ENCODE assay signal across 15 cellular contexts in genomic region chr4:73619351-73619750, GRCh38. TPM values are rescaled to one million over a fixed set of nuclear protein-coding genes. Genes with fewer than 3 reads are reported as not detected.
DNase-seq lines count a peak whose midpoint lies in the region; ATAC-seq, FAIRE-seq and TF ChIP-seq lines count a peak whose summit lies in the region.
"Had no signal": no experiment of that assay in that cellular context is flagged by ENCODE, and none has a peak within 500 bp of the region (broad histone marks: within the 10 kb centered on the region; RNA-seq: fewer than 3 reads in every experiment).

No MANE protein-coding gene starts in this region.

- WGBS in A549 (ENCODE audit: missing lambda C conversion rate) = 43% methylated on average over 4 of the region's 4 CpGs

- H3K4me3 ChIP-seq in A549 = peak overlapping the region; percentile 47; the same call in 1 of the 3 replicates
- H3K4me3 ChIP-seq in Peyer's patch = peak overlapping the region; percentile 16 to 64 (median 44)
- peak overlapping the region; percentile 32 for H3K4me3 ChIP-seq in kidney epithelial cell (ENCODE audit: low read depth, low read length)

- TF ChIP-seq CTCF in A549 (IDR thresholded peaks at IDR 0.05) = no peak
- TF ChIP-seq CTCF in Peyer's patch (IDR thresholded peaks at IDR 0.05) = no peak
- no peak for TF ChIP-seq CTCF in kidney epithelial cell (IDR thresholded peaks at IDR 0.05; ENCODE audit: insufficient read depth, low read length, poor library complexity, severe bottlenecking)

- H3K27me3 ChIP-seq in Peyer's patch (no peaks in the 10 kb centered on the region), kidney epithelial cell (ENCODE audit: control insufficient read depth, insufficient read depth, low read length) (no peaks in the 10 kb centered on the region)

- H3K4me1 ChIP-seq in A549 = peaks cover 42% of the 10 kb centered on the region
- H3K4me1 ChIP-seq in Peyer's patch = no peaks in the 10 kb centered on the region

- H3K4me2 ChIP-seq in A549 = peak overlapping the region; percentile 80

- peaks cover 3 to 24% (median 6%) of the 10 kb centered on the region in 5 donors for H3K27me3 Mint-ChIP-seq in naive thymus-derived CD8-positive, alpha-beta T cell

- no peak for TF ChIP-seq EP300 in A549 (IDR thresholded peaks at IDR 0.05)

- H3K27ac Mint-ChIP-seq in naive thymus-derived CD8-positive, alpha-beta T cell = no peak overlapping the region
- H3K27ac Mint-ChIP-seq: activated CD4-positive, alpha-beta T cell treated with anti-CD3 and anti-CD28 coated beads for 36 hours; activated naive CD8-positive, alpha-beta T cell treated with anti-CD3 and anti-CD28 coated beads, Interleukin-2, amount 50 U/mL, for 24 hours had no signal

- no peaks in the 10 kb centered on the region for H3K9me3 Mint-ChIP-seq in naive thymus-derived CD8-positive, alpha-beta T cell
- H3K9me3 Mint-ChIP-seq: activated naive CD8-positive, alpha-beta T cell treated with anti-CD3 and anti-CD28 coated beads, Interleukin-2, amount 50 U/mL, for 24 hours had no signal

- no peak for FAIRE-seq in A549 (lab: Jason Lieb, UNC)

- TF ChIP-seq POLR2A in A549 (IDR thresholded peaks at IDR 0.05; ENCODE audit: low read length) (no peak), Peyer's patch (IDR thresholded peaks at IDR 0.05) (no peak)

- no peak for TF ChIP-seq RAD21 in A549 (conservative IDR thresholded peaks at IDR 0.05 in 1 of 2, IDR thresholded peaks at IDR 0.05 in 1 of 2)

- H3K36me3 Mint-ChIP-seq in naive thymus-derived CD8-positive, alpha-beta T cell = no peaks in the 10 kb centered on the region

- POLR2A ChIA-PET in A549 (lab: Yijun Ruan, JAX) = interaction anchor here (1.1 kb wide), 1 partner anchor 20 kb away, joined by 5 read pairs; no protein-coding TSS in a partner anchor
- POLR2A ChIA-PET in naive thymus-derived CD8-positive, alpha-beta T cell (lab: Charles Lee) = no interaction called here

- no peak overlapping the region for H3K4me3 Mint-ChIP-seq in naive thymus-derived CD8-positive, alpha-beta T cell

- H3K36me3 ChIP-seq in Peyer's patch (no peaks in the 10 kb centered on the region), kidney epithelial cell (ENCODE audit: control insufficient read depth, insufficient read depth, low read length) (no peaks in the 10 kb centered on the region)
- H3K36me3 ChIP-seq: esophagus muscularis mucosa had no signal

- H3K4me1 Mint-ChIP-seq in naive thymus-derived CD8-positive, alpha-beta T cell = peaks cover 2 to 19% (median 9%) of the 10 kb centered on the region in 4 donors

- no peaks in the 10 kb centered on the region for H3K9me3 ChIP-seq in A549
- H3K9me3 ChIP-seq in Peyer's patch = no peaks in the 10 kb centered on the region
- H3K9me3 ChIP-seq: esophagus muscularis mucosa had no signal

- DNase-seq in A549 (ENCODE audit: low read depth in 1 of 2, low spot score in 1 of 2) (no peak), NCI-H1105 (lab: John Stamatoyannopoulos, UW) (peak; percentile 41), Peyer's patch (no peak), kidney epithelial cell (ENCODE audit: low read depth) (no peak), H4 (ENCODE audit: low spot score) (no peak)
- DNase-seq in naive thymus-derived CD8-positive, alpha-beta T cell = no peak
- DNase-seq: activated CD4-positive, alpha-beta T cell treated with anti-CD3 and anti-CD28 coated beads for 36 hours; activated naive CD8-positive, alpha-beta T cell treated with anti-CD3 and anti-CD28 coated beads, Interleukin-2, amount 50 U/mL, for 24 hours; hippocampal formation had no signal

- ATAC-seq in A549 (no peak), HG02938 (IDR thresholded peaks at IDR 0.05; ENCODE audit: unreplicated experiment) (no peak), HG03354 (IDR thresholded peaks at IDR 0.05; ENCODE audit: poor library complexity, severe bottlenecking, unreplicated experiment) (no peak)
- ATAC-seq in naive thymus-derived CD8-positive, alpha-beta T cell = no peak
- ATAC-seq: activated naive CD8-positive, alpha-beta T cell treated with anti-CD3 and anti-CD28 coated beads, Interleukin-2, amount 50 U/mL, for 24 hours had no signal

- peak overlapping the region in 1 of 2 experiments; percentile 84; a peak in 3 of 6 replicates for H3K27ac ChIP-seq in A549
- peak overlapping the region in 3 of 4 donors; percentile 61 to 91 (median 67) for H3K27ac ChIP-seq in Peyer's patch
- H3K27ac ChIP-seq: esophagus muscularis mucosa had no signal

- CTCF ChIA-PET in A549 (lab: Yijun Ruan, JAX) = interaction anchor here (1.0 to 1.5 kb wide), 3 partner anchors 10 to 26 kb away, joined by 3 to 6 read pairs (median 3); no protein-coding TSS in a partner anchor

TF ChIP-seq in A549, 52 proteins besides CTCF, POLR2A, EP300 and RAD21:
- TF ChIP-seq CHD2 (IDR thresholded peaks at IDR 0.05; ENCODE audit: low read length, partially characterized antibody) = no peak
- no peak for TF ChIP-seq MAFK (IDR thresholded peaks at IDR 0.05; ENCODE audit: partially characterized antibody)
- no peak for TF ChIP-seq BCL3 (IDR thresholded peaks at IDR 0.05)
- no peak for TF ChIP-seq ZNF302 (CRISPR knock-in tag; IDR thresholded peaks at IDR 0.05)
- no peak for TF ChIP-seq JUN (IDR thresholded peaks at IDR 0.05)
- TF ChIP-seq GATA3 (IDR thresholded peaks at IDR 0.05; ENCODE audit: borderline replicate concordance) = no peak
- no peak for TF ChIP-seq MYC (IDR thresholded peaks at IDR 0.05; ENCODE audit: borderline replicate concordance, low read length)
- no peak for TF ChIP-seq CBX8 (IDR thresholded peaks at IDR 0.05)
- TF ChIP-seq PBX3 (IDR thresholded peaks at IDR 0.05) = no peak
- TF ChIP-seq ZFP36 (IDR thresholded peaks at IDR 0.05; ENCODE audit: borderline replicate concordance, partially characterized antibody) = no peak
- no peak for TF ChIP-seq MAZ (IDR thresholded peaks at IDR 0.05; ENCODE audit: borderline replicate concordance, low read depth, low read length)
- no peak for TF ChIP-seq PHF8 (IDR thresholded peaks at IDR 0.05; ENCODE audit: borderline replicate concordance, low read depth)
- no peak for TF ChIP-seq SREBF2 (IDR thresholded peaks at IDR 0.05)
- TF ChIP-seq E2F6 (IDR thresholded peaks at IDR 0.05; ENCODE audit: borderline replicate concordance, low read depth) = no peak
- TF ChIP-seq HEYL (CRISPR knock-in tag; IDR thresholded peaks at IDR 0.05) = no peak
- no peak for TF ChIP-seq NR3C1 (IDR thresholded peaks at IDR 0.05)
- no peak for TF ChIP-seq ESRRA (IDR thresholded peaks at IDR 0.05; ENCODE audit: borderline replicate concordance, low read length)
- no peak for TF ChIP-seq POLR2AphosphoS2 (conservative IDR thresholded peaks at IDR 0.05; ENCODE audit: low read length)
TF ChIP-seq in A549: peak in this region for 0.

RNA-seq across cellular contexts. Expression of gene RASSF6, which starts 0.9 kb away (rescaled TPM):
- polyA plus RNA-seq in A549 (2011; rRNA removed) = 4.4 and 5.9 TPM in 2 replicates
- polyA plus RNA-seq in A549 (2012; cell fraction: cytosol; rRNA removed) = 0.33 and 0.43 TPM in 2 replicates
- 0.28 and 0.32 TPM in 2 replicates for polyA plus RNA-seq in A549 (2012; cell fraction: nucleus; rRNA removed)
- polyA plus RNA-seq in A549 (2017; fragmentation: RNase III; extraction: RNeasy Plus Mini Kit Qiagen cat#74134 plus additional on column Dnase treatment) = 1.6 to 1.8 TPM (median 1.8 TPM) in 3 replicates
- polyA minus RNA-seq in A549 (2011; rRNA and poly(A)+ RNA removed) = 3.3 and 4.0 TPM in 2 replicates
- total RNA-seq in Peyer's patch = 10 to 100 TPM; 37.3 to 48.7 (median 41.6) TPM
- 4.4 and 7.0 TPM in 2 replicates for total RNA-seq in kidney epithelial cell
- 0.08 TPM in 1 of 2 replicates, not detected in the other for total RNA-seq in H4 (2014; rRNA removed; shearing (Covaris generic))
- total RNA-seq in naive thymus-derived CD8-positive, alpha-beta T cell = not detected
- not detected for polyA plus RNA-seq in naive thymus-derived CD8-positive, alpha-beta T cell
- total RNA-seq: chondrocyte; skeletal muscle tissue; T-helper 1 cell treated with Interleukin-12 subunit alpha and Interleukin-12 subunit beta and Interleukin-4 antibody, amounts not matched to agents 30 ng/mL and 1 ng/mL, for 36 hours had no signal
